Comparison of ENCODE assay signal across 15 cellular contexts in genomic region chr3:198061119-198062067, GRCh38.
DNase-seq lines count a peak whose midpoint lies in the region; ATAC-seq and TF ChIP-seq lines count a peak whose summit lies in the region.
"Had no signal": no experiment of that assay in that cellular context is flagged by ENCODE, and none has a peak within 500 bp of the region (broad histone marks: within the 10 kb centered on the region; RNA-seq: fewer than 3 reads in every experiment).

No MANE protein-coding gene starts in this region.

- H3K4me1 ChIP-seq in HEK293 (ENCODE audit: control insufficient read depth, insufficient read depth, low read length) = no peaks in the 10 kb centered on the region
- peaks cover 0 to 13% (median 0%) of the 10 kb centered on the region in 4 donors for H3K4me1 ChIP-seq in right lobe of liver

- intact Hi-C loops in right lobe of liver (cut with DNase I) = no loop called here

- peaks cover 27% of the 10 kb centered on the region for H3K4me1 Mint-ChIP-seq in activated T-cell treated with anti-CD3 and anti-CD28 coated beads, Interleukin-2, amount 50 U/mL, for 24 hours (ENCODE audit: low read depth)
- H3K4me1 Mint-ChIP-seq: GM23338 had no signal

- H3K9me3 ChIP-seq in HEK293 (ENCODE audit: control insufficient read depth, insufficient read depth, low read depth, low read length) (no peaks in the 10 kb centered on the region), right lobe of liver (no peaks in the 10 kb centered on the region)

- no peak for DNase-seq in activated T-cell treated with anti-CD3 and anti-CD28 coated beads, Interleukin-2, amount 50 U/mL, for 24 hours
- DNase-seq in activated T-cell treated with anti-CD3 and anti-CD28 coated beads, Interleukin-2, amount 50 U/mL, for 48 hours = no peak
- DNase-seq in OCI-M1 (lab: John Stamatoyannopoulos, UW) = peak; percentile 25
- no peak for DNase-seq in right lobe of liver
- DNase-seq in NCI-H2107 treated with DMSO at 0.1 percent for 48 hours (lab: John Stamatoyannopoulos, UW; ENCODE audit: unreplicated experiment) = no peak
- DNase-seq in NCI-H128 (lab: John Stamatoyannopoulos, UW; ENCODE audit: unreplicated experiment) = no peak
- DNase-seq: C1 segment of cervical spinal cord; Calu3; CD4-positive, alpha-beta T cell; DMS 273 treated with DMSO at 0.1 percent for 48 hours; EL; H7 had no signal

- H3K9me3 Mint-ChIP-seq in activated T-cell treated with anti-CD3 and anti-CD28 coated beads, Interleukin-2, amount 50 U/mL, for 24 hours = no peaks in the 10 kb centered on the region
- H3K9me3 Mint-ChIP-seq: CD4-positive, alpha-beta T cell had no signal

- peak overlapping the region; percentile 88 for H3K27ac Mint-ChIP-seq in activated T-cell treated with anti-CD3 and anti-CD28 coated beads, Interleukin-2, amount 50 U/mL, for 24 hours
- H3K27ac Mint-ChIP-seq: B cell; CD4-positive, alpha-beta T cell; GM23338 had no signal

- POLR2A ChIA-PET in HEK293 (lab: Yijun Ruan, JAX) = no interaction called here

- H3K4me3 ChIP-seq in HEK293 (ENCODE audit: low read depth, low read length) = no peak overlapping the region
- no peak overlapping the region for H3K4me3 ChIP-seq in right lobe of liver
- H3K4me3 ChIP-seq: GM23338 had no signal

- TF ChIP-seq CTCF in HEK293 (tag by site-specific recombination; IDR thresholded peaks at IDR 0.05) (no peak), right lobe of liver (IDR thresholded peaks at IDR 0.05) (no peak)

- WGBS in right lobe of liver (ENCODE audit: insufficient coverage, low coverage, low lambda C conversion rate, missing lambda C conversion rate) = 25% methylated on average over 1 of the region's 1 CpG

- peaks cover 4% of the 10 kb centered on the region for H3K27me3 Mint-ChIP-seq in activated T-cell treated with anti-CD3 and anti-CD28 coated beads, Interleukin-2, amount 50 U/mL, for 24 hours

- H3K36me3 ChIP-seq in HEK293 (ENCODE audit: control insufficient read depth in 2 of 2, insufficient read depth in 1 of 2, low read length in 2 of 2) = no peaks in the 10 kb centered on the region
- H3K36me3 ChIP-seq in right lobe of liver = no peaks in the 10 kb centered on the region

- ATAC-seq in right lobe of liver = peak; percentile 40 to 53 (median 44)
- ATAC-seq: GM23338 had no signal

- no peak for TF ChIP-seq POLR2A in right lobe of liver (IDR thresholded peaks at IDR 0.05)

- no peaks in the 10 kb centered on the region for H3K27me3 ChIP-seq in right lobe of liver

- H3K36me3 Mint-ChIP-seq in activated T-cell treated with anti-CD3 and anti-CD28 coated beads, Interleukin-2, amount 50 U/mL, for 24 hours (ENCODE audit: low read depth) = peaks cover 40% of the 10 kb centered on the region

- CTCF ChIA-PET in HEK293 (lab: Yijun Ruan, JAX) = interaction anchor here (0.7 to 1.2 kb wide), 3 partner anchors 9 to 147 kb away, joined by 3 to 4 read pairs (median 3); no protein-coding TSS in a partner anchor

- no peak overlapping the region for H3K4me3 Mint-ChIP-seq in activated T-cell treated with anti-CD3 and anti-CD28 coated beads, Interleukin-2, amount 50 U/mL, for 24 hours
- H3K4me3 Mint-ChIP-seq: B cell; CD4-positive, alpha-beta T cell; GM23338 had no signal

- H3K27ac ChIP-seq in HEK293 (ENCODE audit: extremely low read depth, low read depth, low read length) (no peak overlapping the region), right lobe of liver (no peak overlapping the region)

TF ChIP-seq in HEK293, 187 proteins besides CTCF, POLR2A, EP300 and RAD21:
- TF ChIP-seq, protein P1, sequence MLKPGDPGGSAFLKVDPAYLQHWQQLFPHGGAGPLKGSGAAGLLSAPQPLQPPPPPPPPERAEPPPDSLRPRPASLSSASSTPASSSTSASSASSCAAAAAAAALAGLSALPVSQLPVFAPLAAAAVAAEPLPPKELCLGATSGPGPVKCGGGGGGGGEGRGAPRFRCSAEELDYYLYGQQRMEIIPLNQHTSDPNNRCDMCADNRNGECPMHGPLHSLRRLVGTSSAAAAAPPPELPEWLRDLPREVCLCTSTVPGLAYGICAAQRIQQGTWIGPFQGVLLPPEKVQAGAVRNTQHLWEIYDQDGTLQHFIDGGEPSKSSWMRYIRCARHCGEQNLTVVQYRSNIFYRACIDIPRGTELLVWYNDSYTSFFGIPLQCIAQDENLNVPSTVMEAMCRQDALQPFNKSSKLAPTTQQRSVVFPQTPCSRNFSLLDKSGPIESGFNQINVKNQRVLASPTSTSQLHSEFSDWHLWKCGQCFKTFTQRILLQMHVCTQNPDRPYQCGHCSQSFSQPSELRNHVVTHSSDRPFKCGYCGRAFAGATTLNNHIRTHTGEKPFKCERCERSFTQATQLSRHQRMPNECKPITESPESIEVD (tag by site-specific recombination; IDR thresholded peaks at IDR 0.05) = peak; percentile 51
- TF ChIP-seq REPIN1 (tag by site-specific recombination; IDR thresholded peaks at IDR 0.05; ENCODE audit: low read depth) = no peak
TF ChIP-seq in HEK293: peak in this region for 1.
